ENCODE assay signal across 8 cellular contexts in the genomic region with DNA sequence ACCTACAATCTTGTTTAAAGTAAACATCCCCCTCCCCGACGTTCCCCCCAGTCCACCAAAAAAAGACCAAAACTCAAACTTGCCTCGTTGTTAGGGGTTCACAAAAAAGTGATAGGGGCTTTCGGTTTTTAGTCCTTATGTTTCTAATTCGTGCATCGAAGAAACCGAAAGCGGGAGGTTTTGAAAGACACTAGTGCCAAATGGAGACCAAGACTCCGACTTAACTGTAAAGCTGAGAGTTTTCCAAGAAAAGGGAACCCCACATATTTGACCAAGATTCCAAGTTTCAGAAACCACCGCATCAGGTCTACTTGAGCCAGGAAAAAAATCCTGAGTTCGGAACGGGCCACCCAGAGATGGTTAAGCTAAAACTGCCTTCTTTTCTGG. TPM values are rescaled to one million over a fixed set of nuclear protein-coding genes. Genes with fewer than 3 reads are reported as not detected.
DNase-seq lines count a peak whose midpoint lies in the region; ATAC-seq, FAIRE-seq and TF ChIP-seq lines count a peak whose summit lies in the region.

No MANE protein-coding gene starts in this region.

- TF ChIP-seq EP300 in HepG2 (IDR thresholded peaks at IDR 0.05; ENCODE audit: low read depth in 2 of 2, low read length in 2 of 2) (no peak), HepG2 (CRISPR knock-in tag; IDR thresholded peaks at IDR 0.05; ENCODE audit: borderline replicate concordance) (no peak), transverse colon (IDR thresholded peaks at IDR 0.05; ENCODE audit: low read depth) (no peak)

- H3K9ac ChIP-seq in HepG2 (ENCODE audit: insufficient read depth, low read depth, low read length), result peak overlapping the region; percentile 91

- peaks cover 70% of the 10 kb centered on the region for H3K79me2 ChIP-seq in HepG2 (ENCODE audit: insufficient read depth, low read length)

- no peaks in the 10 kb centered on the region; a peak in 1 of 5 replicates for H3K27me3 ChIP-seq in HepG2 (ENCODE audit: control insufficient read depth in 1 of 2, insufficient read depth in 2 of 2, low read length in 2 of 2)
- no peaks in the 10 kb centered on the region for H3K27me3 ChIP-seq in transverse colon

- intact Hi-C loops in HepG2 (cut with micrococcal nuclease; ENCODE audit: unreplicated experiment), result no loop called here
- intact Hi-C loops in transverse colon (cut with DNase I; ENCODE audit: low total_unique reads), result no loop called here

- DNase-seq in activated T-cell treated with anti-CD3 and anti-CD28 coated beads, Interleukin-2, amount 50 U/mL, for 24 hours, result no peak
- DNase-seq in activated T-cell treated with anti-CD3 and anti-CD28 coated beads, Interleukin-2, amount 50 U/mL, for 1 hour, result no peak
- DNase-seq in activated naive CD8-positive, alpha-beta T cell treated with anti-CD3 and anti-CD28 coated beads, Interleukin-2, amount 10 ng/mL, durations not matched to agents 7 days and 5 days, result no peak
- DNase-seq in HepG2 (ENCODE audit: low spot score), result no peak
- no peak for DNase-seq in transverse colon

- CTCF ChIA-PET in HepG2 (lab: Yijun Ruan, JAX; ENCODE audit: low intra/inter-chr PET ratio, low total read pairs), result no interaction called here

- peak overlapping the region; percentile 79 to 97 (median 94) for H3K4me3 ChIP-seq in HepG2 (replicated peaks in 1 of 3; ENCODE audit: insufficient read depth in 1 of 3, low read depth in 2 of 3, low read length in 3 of 3)
- peak overlapping the region; percentile 72 to 91 (median 78) for H3K4me3 ChIP-seq in transverse colon

- TF ChIP-seq POLR2A in HepG2 (IDR thresholded peaks at IDR 0.05; ENCODE audit: insufficient read depth in 1 of 2, low read depth in 2 of 2, low read length in 2 of 2), result no peak
- TF ChIP-seq POLR2A in transverse colon (IDR thresholded peaks at IDR 0.05), result no peak

- H3K4me3 Mint-ChIP-seq in activated T-cell treated with anti-CD3 and anti-CD28 coated beads, Interleukin-2, amount 50 U/mL, for 24 hours, result peak overlapping the region; percentile 100
- peak overlapping the region; percentile 99 for H3K4me3 Mint-ChIP-seq in activated naive CD8-positive, alpha-beta T cell treated with anti-CD3 and anti-CD28 coated beads, Interleukin-2, amount 10 ng/mL, durations not matched to agents 7 days and 5 days

- peaks cover 91% of the 10 kb centered on the region for H3K36me3 Mint-ChIP-seq in activated T-cell treated with anti-CD3 and anti-CD28 coated beads, Interleukin-2, amount 50 U/mL, for 24 hours (ENCODE audit: low read depth)
- peaks cover 11% of the 10 kb centered on the region for H3K36me3 Mint-ChIP-seq in activated naive CD8-positive, alpha-beta T cell treated with anti-CD3 and anti-CD28 coated beads, Interleukin-2, amount 10 ng/mL, durations not matched to agents 7 days and 5 days

- peaks cover 55% of the 10 kb centered on the region for H3K4me1 ChIP-seq in HepG2 (ENCODE audit: insufficient read depth, low read length)
- peaks cover 21 to 55% (median 31%) of the 10 kb centered on the region in 4 donors for H3K4me1 ChIP-seq in transverse colon

- no peak for TF ChIP-seq CTCF in HepG2 (CRISPR knock-in tag; IDR thresholded peaks at IDR 0.05)
- TF ChIP-seq CTCF in transverse colon (IDR thresholded peaks at IDR 0.05), result no peak

- H3K9me3 ChIP-seq in HepG2 (ENCODE audit: low read length) (no peaks in the 10 kb centered on the region), transverse colon (no peaks in the 10 kb centered on the region)

- no peaks in the 10 kb centered on the region for H3K27me3 Mint-ChIP-seq in activated T-cell treated with anti-CD3 and anti-CD28 coated beads, Interleukin-2, amount 50 U/mL, for 24 hours
- H3K27me3 Mint-ChIP-seq in activated naive CD8-positive, alpha-beta T cell treated with anti-CD3 and anti-CD28 coated beads, Interleukin-2, amount 10 ng/mL, durations not matched to agents 7 days and 5 days, result no peaks in the 10 kb centered on the region

- no peaks in the 10 kb centered on the region for H3K9me3 Mint-ChIP-seq in activated T-cell treated with anti-CD3 and anti-CD28 coated beads, Interleukin-2, amount 50 U/mL, for 24 hours
- H3K9me3 Mint-ChIP-seq in activated naive CD8-positive, alpha-beta T cell treated with anti-CD3 and anti-CD28 coated beads, Interleukin-2, amount 10 ng/mL, durations not matched to agents 7 days and 5 days, result no peaks in the 10 kb centered on the region

- peak overlapping the region; percentile 80 for H3K4me2 ChIP-seq in HepG2 (ENCODE audit: low read depth, low read length)

- FAIRE-seq in HepG2 (lab: Jason Lieb, UNC), result no peak

- TF ChIP-seq RAD21 in HepG2 (CRISPR knock-in tag; IDR thresholded peaks at IDR 0.05), result no peak

- 0% methylated on average over 11 of the region's 12 CpGs for WGBS in HepG2 (ENCODE audit: low lambda C conversion rate)
- WGBS in transverse colon (ENCODE audit: low coverage in 1 of 2), 2 donors, result 0% methylated on average over 6 to 12 of the region's 12 CpGs

- in situ Hi-C loops in HepG2 (cut with HindIII; ENCODE audit: extremely low pct_ligation_motif_present, low pct_unique_long_range_greater_than_20kb), result no loop called here
- in situ Hi-C loops in transverse colon (cut with MboI; ENCODE audit: low pct_ligation_motif_present in 1 of 4, low pct_unique_long_range_greater_than_20kb in 1 of 4, low sequenced_read_pairs in 3 of 4), result loop anchor here (10.0 to 25.0 kb wide), 5 partner anchors 323 to 931 kb away; partner anchors contain the start of gene MRPS24 (in 1 of the 4)

- H3K36me3 ChIP-seq in HepG2 (replicated peaks in 1 of 2; ENCODE audit: control insufficient read depth in 1 of 2, insufficient read depth in 2 of 2, low read length in 2 of 2) (peaks cover 2 to 20% of the 10 kb centered on the region in 2 experiments; a peak in 4 of 5 replicates), transverse colon (peaks cover 0 to 24% (median 9%) of the 10 kb centered on the region in 4 donors)

- H4K20me1 ChIP-seq in HepG2 (ENCODE audit: insufficient read depth, low read length), result peaks cover 20% of the 10 kb centered on the region

- TSS peak; percentile 75 for BruUV-seq in HepG2 (replicated peaks; lab: Mats Ljungman, UMichigan)

- ATAC-seq in activated naive CD8-positive, alpha-beta T cell treated with anti-CD3 and anti-CD28 coated beads, Interleukin-2, amount 10 ng/mL, durations not matched to agents 7 days and 5 days (ENCODE audit: low read depth), result no peak
- ATAC-seq in HepG2 (no peak), HG03196 (IDR thresholded peaks at IDR 0.05; ENCODE audit: unreplicated experiment) (no peak), GM21423 (IDR thresholded peaks at IDR 0.05; ENCODE audit: unreplicated experiment) (no peak), HG02588 (IDR thresholded peaks at IDR 0.05; ENCODE audit: unreplicated experiment) (no peak)

- peaks cover 72% of the 10 kb centered on the region for H3K4me1 Mint-ChIP-seq in activated T-cell treated with anti-CD3 and anti-CD28 coated beads, Interleukin-2, amount 50 U/mL, for 24 hours (ENCODE audit: low read depth)
- peaks cover 46% of the 10 kb centered on the region for H3K4me1 Mint-ChIP-seq in activated naive CD8-positive, alpha-beta T cell treated with anti-CD3 and anti-CD28 coated beads, Interleukin-2, amount 10 ng/mL, durations not matched to agents 7 days and 5 days

- H3K27ac Mint-ChIP-seq in activated T-cell treated with anti-CD3 and anti-CD28 coated beads, Interleukin-2, amount 50 U/mL, for 24 hours, result peak overlapping the region; percentile 100
- H3K27ac Mint-ChIP-seq in activated naive CD8-positive, alpha-beta T cell treated with anti-CD3 and anti-CD28 coated beads, Interleukin-2, amount 10 ng/mL, durations not matched to agents 7 days and 5 days, result peak overlapping the region; percentile 99

- POLR2A ChIA-PET in activated naive CD8-positive, alpha-beta T cell treated with anti-CD3 and anti-CD28 coated beads, Interleukin-2, amount 10 ng/mL, durations not matched to agents 7 days and 5 days (lab: Charles Lee), result interaction anchor here (1.0 to 2.9 kb wide), 8 partner anchors 10 to 1113 kb away, joined by 3 to 33 read pairs (median 7); partner anchors contain the start of genes C7orf25 and DBNL
- POLR2A ChIA-PET in HepG2 (lab: Yijun Ruan, JAX), result interaction anchor here (0.8 to 4.4 kb wide), 15 partner anchors 8 to 991 kb away, joined by 3 to 22 read pairs (median 4); partner anchors contain the start of gene C7orf25

- H2AFZ ChIP-seq in HepG2 (ENCODE audit: low read length), result peak overlapping the region; percentile 73

- peak overlapping the region; percentile 76 for H3K27ac ChIP-seq in HepG2 (ENCODE audit: extremely low read length, insufficient read depth, low read length)
- peak overlapping the region; percentile 81 to 91 (median 86) for H3K27ac ChIP-seq in transverse colon

RNA-seq across cellular contexts. Expression of gene PSMA2, which starts 0.5 kb away (rescaled TPM):
- 10 to 100 TPM; 98.9 to 99.8 TPM for total RNA-seq in activated naive CD8-positive, alpha-beta T cell treated with anti-CD3 and anti-CD28 coated beads, Interleukin-2, amount 10 ng/mL, durations not matched to agents 7 days and 5 days
- total RNA-seq in HepG2 (2016; rRNA removed; fragmentation: Illumina TruSeq; extraction: Trizol), result 266 and 383 TPM in 2 replicates
- total RNA-seq in HepG2 (2016; cell fraction: cytosol; rRNA removed; fragmentation: Illumina TruSeq; extraction: Trizol; ENCODE audit: low read depth), result 61.3 and 61.8 TPM in 2 replicates
- 256 and 402 TPM in 2 replicates for total RNA-seq in HepG2 (2016; cell fraction: insoluble cytoplasmic fraction; rRNA removed; fragmentation: Illumina TruSeq; extraction: Trizol)
- total RNA-seq in HepG2 (2016; cell fraction: membrane; rRNA removed; fragmentation: Illumina TruSeq; extraction: Trizol), result 95.4 and 107 TPM in 2 replicates
- 88.0 and 90.0 TPM in 2 replicates for total RNA-seq in HepG2 (2016; cell fraction: nucleus; rRNA removed; fragmentation: Illumina TruSeq; extraction: Trizol)
- polyA plus RNA-seq in HepG2 (2011; rRNA removed), result 76.8 and 125 TPM in 2 replicates
- polyA plus RNA-seq in HepG2 (2011; cell fraction: cytosol; rRNA removed), result 66.2 and 82.5 TPM in 2 replicates
- polyA plus RNA-seq in HepG2 (2011; cell fraction: nucleus; rRNA removed), result 17.0 and 19.6 TPM in 2 replicates
- 114 and 146 TPM in 2 replicates for polyA plus RNA-seq in HepG2 (2012)
- 58.3 and 63.3 TPM in 2 replicates for polyA plus RNA-seq in HepG2 (2016; cell fraction: cytosol; fragmentation: Illumina TruSeq; extraction: Trizol; ENCODE audit: low read depth)
- 295 and 339 TPM in 2 replicates for polyA plus RNA-seq in HepG2 (2016; cell fraction: insoluble cytoplasmic fraction; fragmentation: Illumina TruSeq; extraction: Trizol; ENCODE audit: low read depth)
- 78.4 and 83.3 TPM in 2 replicates for polyA plus RNA-seq in HepG2 (2016; cell fraction: membrane; fragmentation: Illumina TruSeq; extraction: Trizol; ENCODE audit: low read depth)
- polyA plus RNA-seq in HepG2 (2016; cell fraction: nucleus; fragmentation: Illumina TruSeq; extraction: Trizol; ENCODE audit: insufficient read depth, low read depth), result 125 and 126 TPM in 2 replicates
- polyA minus RNA-seq in HepG2 (2011; rRNA and poly(A)+ RNA removed; ENCODE audit: low replicate concordance), result 14.4 and 18.8 TPM in 2 replicates
- polyA minus RNA-seq in HepG2 (2011; cell fraction: cytosol; rRNA and poly(A)+ RNA removed), result 33.7 and 36.6 TPM in 2 replicates
- 23.6 and 27.7 TPM in 2 replicates for polyA minus RNA-seq in HepG2 (2011; cell fraction: nucleus; rRNA and poly(A)+ RNA removed)
- total RNA-seq in transverse colon, result 10 to 100 TPM in 3 of 4 donors, 1 to 10 TPM in 1; 5.8 to 61.2 (median 28.6) TPM

RNA-seq across cellular contexts. Expression of gene MRPL32, which starts 0.7 kb away (rescaled TPM):
- total RNA-seq in activated naive CD8-positive, alpha-beta T cell treated with anti-CD3 and anti-CD28 coated beads, Interleukin-2, amount 10 ng/mL, durations not matched to agents 7 days and 5 days, result 10 to 100 TPM; 45.2 to 46.6 TPM
- total RNA-seq in HepG2 (2016; rRNA removed; fragmentation: Illumina TruSeq; extraction: Trizol) (56.0 and 81.2 TPM in 2 replicates), transverse colon (10 to 100 TPM; 22.5 to 49.4 (median 36.4) TPM)
- total RNA-seq in HepG2 (2016; cell fraction: cytosol; rRNA removed; fragmentation: Illumina TruSeq; extraction: Trizol; ENCODE audit: low read depth), result 31.6 and 32.4 TPM in 2 replicates
- 55.0 and 77.6 TPM in 2 replicates for total RNA-seq in HepG2 (2016; cell fraction: insoluble cytoplasmic fraction; rRNA removed; fragmentation: Illumina TruSeq; extraction: Trizol)
- total RNA-seq in HepG2 (2016; cell fraction: membrane; rRNA removed; fragmentation: Illumina TruSeq; extraction: Trizol), result 27.6 and 29.5 TPM in 2 replicates
- 66.7 and 77.9 TPM in 2 replicates for total RNA-seq in HepG2 (2016; cell fraction: nucleus; rRNA removed; fragmentation: Illumina TruSeq; extraction: Trizol)
- 28.9 and 39.0 TPM in 2 replicates for polyA plus RNA-seq in HepG2 (2011; rRNA removed)
- 29.1 and 33.6 TPM in 2 replicates for polyA plus RNA-seq in HepG2 (2011; cell fraction: cytosol; rRNA removed)
- 31.9 and 36.0 TPM in 2 replicates for polyA plus RNA-seq in HepG2 (2011; cell fraction: nucleus; rRNA removed)
- 43.4 and 46.6 TPM in 2 replicates for polyA plus RNA-seq in HepG2 (2012)
- 22.3 and 23.5 TPM in 2 replicates for polyA plus RNA-seq in HepG2 (2016; cell fraction: cytosol; fragmentation: Illumina TruSeq; extraction: Trizol; ENCODE audit: low read depth)
- 55.4 and 63.5 TPM in 2 replicates for polyA plus RNA-seq in HepG2 (2016; cell fraction: insoluble cytoplasmic fraction; fragmentation: Illumina TruSeq; extraction: Trizol; ENCODE audit: low read depth)
- polyA plus RNA-seq in HepG2 (2016; cell fraction: membrane; fragmentation: Illumina TruSeq; extraction: Trizol; ENCODE audit: low read depth), result 20.8 and 23.1 TPM in 2 replicates
- polyA plus RNA-seq in HepG2 (2016; cell fraction: nucleus; fragmentation: Illumina TruSeq; extraction: Trizol; ENCODE audit: insufficient read depth, low read depth), result 123 and 127 TPM in 2 replicates
- 5.4 and 5.9 TPM in 2 replicates for polyA minus RNA-seq in HepG2 (2011; rRNA and poly(A)+ RNA removed; ENCODE audit: low replicate concordance)
- polyA minus RNA-seq in HepG2 (2011; cell fraction: cytosol; rRNA and poly(A)+ RNA removed), result 11.1 and 11.3 TPM in 2 replicates
- polyA minus RNA-seq in HepG2 (2011; cell fraction: nucleus; rRNA and poly(A)+ RNA removed), result 23.7 and 27.7 TPM in 2 replicates

RNA-seq across cellular contexts. Expression of gene C7orf25, which starts 19.6 kb away (rescaled TPM):
- 1 to 10 TPM; 6.0 to 8.1 TPM for total RNA-seq in activated naive CD8-positive, alpha-beta T cell treated with anti-CD3 and anti-CD28 coated beads, Interleukin-2, amount 10 ng/mL, durations not matched to agents 7 days and 5 days
- total RNA-seq in HepG2 (2016; rRNA removed; fragmentation: Illumina TruSeq; extraction: Trizol) (1.1 and 1.3 TPM in 2 replicates), transverse colon (10 to 100 TPM in 2 of 4 donors, 1 to 10 TPM in 2; 7.0 to 11.6 (median 9.7) TPM)
- total RNA-seq in HepG2 (2016; cell fraction: cytosol; rRNA removed; fragmentation: Illumina TruSeq; extraction: Trizol; ENCODE audit: low read depth), result 0.51 and 0.97 TPM in 2 replicates
- total RNA-seq in HepG2 (2016; cell fraction: insoluble cytoplasmic fraction; rRNA removed; fragmentation: Illumina TruSeq; extraction: Trizol), result 1.2 and 2.0 TPM in 2 replicates
- 1.1 and 1.8 TPM in 2 replicates for total RNA-seq in HepG2 (2016; cell fraction: membrane; rRNA removed; fragmentation: Illumina TruSeq; extraction: Trizol)
- total RNA-seq in HepG2 (2016; cell fraction: nucleus; rRNA removed; fragmentation: Illumina TruSeq; extraction: Trizol), result 3.3 and 4.3 TPM in 2 replicates
- 0.37 and 0.68 TPM in 2 replicates for polyA plus RNA-seq in HepG2 (2011; rRNA removed)
- 0.25 and 0.97 TPM in 2 replicates for polyA plus RNA-seq in HepG2 (2011; cell fraction: cytosol; rRNA removed)
- 0.48 and 0.66 TPM in 2 replicates for polyA plus RNA-seq in HepG2 (2011; cell fraction: nucleus; rRNA removed)
- polyA plus RNA-seq in HepG2 (2012), result 0.54 and 1.2 TPM in 2 replicates
- 0.60 and 0.75 TPM in 2 replicates for polyA plus RNA-seq in HepG2 (2016; cell fraction: cytosol; fragmentation: Illumina TruSeq; extraction: Trizol; ENCODE audit: low read depth)
- 1.4 and 1.5 TPM in 2 replicates for polyA plus RNA-seq in HepG2 (2016; cell fraction: insoluble cytoplasmic fraction; fragmentation: Illumina TruSeq; extraction: Trizol; ENCODE audit: low read depth)
- 0.36 and 0.58 TPM in 2 replicates for polyA plus RNA-seq in HepG2 (2016; cell fraction: membrane; fragmentation: Illumina TruSeq; extraction: Trizol; ENCODE audit: low read depth)
- polyA plus RNA-seq in HepG2 (2016; cell fraction: nucleus; fragmentation: Illumina TruSeq; extraction: Trizol; ENCODE audit: insufficient read depth, low read depth), result 2.2 and 3.3 TPM in 2 replicates
- 0.76 and 2.8 TPM in 2 replicates for polyA minus RNA-seq in HepG2 (2011; rRNA and poly(A)+ RNA removed; ENCODE audit: low replicate concordance)
- polyA minus RNA-seq in HepG2 (2011; cell fraction: cytosol; rRNA and poly(A)+ RNA removed), result 0.99 TPM in 1 of 2 replicates, not detected in the other
- polyA minus RNA-seq in HepG2 (2011; cell fraction: nucleus; rRNA and poly(A)+ RNA removed), result 7.0 and 9.9 TPM in 2 replicates
